16 cellular contexts compared by ENCODE assay signal in the genomic region with DNA sequence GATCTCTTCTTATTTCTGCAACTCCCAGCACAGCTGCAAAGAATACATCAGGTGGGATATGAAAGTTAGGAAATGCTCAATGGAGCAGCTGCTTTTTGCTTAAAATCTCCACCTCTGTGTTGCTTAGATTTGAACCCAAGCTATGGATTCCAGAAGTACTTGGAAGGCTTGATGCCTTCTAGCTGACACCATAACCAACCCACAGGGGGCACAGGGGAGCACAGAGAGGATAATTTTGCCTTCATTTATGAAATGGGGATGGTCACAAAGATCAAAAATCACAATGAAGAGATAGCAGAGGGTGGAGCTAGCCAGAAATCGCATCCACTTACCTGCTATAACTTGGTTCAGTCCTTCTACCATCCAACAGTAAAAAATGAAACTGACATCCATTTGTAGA.
DNase-seq lines count a peak whose midpoint lies in the region; ATAC-seq and TF ChIP-seq lines count a peak whose summit lies in the region.
"Had no signal": no experiment of that assay in that cellular context is flagged by ENCODE, and none has a peak within 500 bp of the region (broad histone marks: within the 10 kb centered on the region; RNA-seq: fewer than 3 reads in every experiment).

No MANE protein-coding gene starts in this region.

- no TSS peak for BruUV-seq in A673 (replicated peaks; lab: Mats Ljungman, UMichigan)

- peak; percentile 54 for TF ChIP-seq CTCF in A673 (conservative IDR thresholded peaks at IDR 0.05; ENCODE audit: low read depth, low read length)
- TF ChIP-seq CTCF in GM12874 (IDR thresholded peaks at IDR 0.05; ENCODE audit: insufficient read depth, low read depth, low read length): peak; percentile 23; the same call in 1 of the 2 replicates
- TF ChIP-seq CTCF in RWPE2 (IDR thresholded peaks at IDR 0.05; ENCODE audit: poor library complexity, severe bottlenecking): peak; percentile 21
- peak; percentile 35 for TF ChIP-seq CTCF in fibroblast of the aortic adventitia (IDR thresholded peaks at IDR 0.05; ENCODE audit: insufficient read depth, low read length)

- no peaks in the 10 kb centered on the region for H3K9me3 ChIP-seq in A673 (ENCODE audit: low read depth, low read length, poor library complexity, severe bottlenecking)
- no peaks in the 10 kb centered on the region for H3K9me3 ChIP-seq in RWPE2 (ENCODE audit: severe bottlenecking)
- H3K9me3 ChIP-seq: BLaER1, prostate gland had no signal

- H3K27me3 ChIP-seq in A673 (replicated peaks; ENCODE audit: insufficient read depth, low read depth, low read length, poor library complexity) (no peaks in the 10 kb centered on the region), RWPE2 (ENCODE audit: insufficient read depth, poor library complexity, severe bottlenecking) (no peaks in the 10 kb centered on the region)
- H3K27me3 ChIP-seq: BLaER1 had no signal

- H3K4me1 ChIP-seq in A673 (ENCODE audit: insufficient read depth, low read length, poor library complexity, severe bottlenecking) (no peaks in the 10 kb centered on the region), RWPE2 (ENCODE audit: insufficient read depth, poor library complexity, severe bottlenecking) (no peaks in the 10 kb centered on the region)
- H3K4me1 ChIP-seq: prostate gland had no signal

- no peak for DNase-seq in A673 (ENCODE audit: low spot score)
- no peak for DNase-seq in RWPE2 (ENCODE audit: low spot score)
- no peak for DNase-seq in fibroblast of the aortic adventitia (ENCODE audit: low read depth)
- no peak for DNase-seq in occipital lobe (lab: John Stamatoyannopoulos, UW)
- DNase-seq in cortex of kidney (lab: John Stamatoyannopoulos, UW): no peak
- DNase-seq: amniotic stem cell; effector memory CD8-positive, alpha-beta T cell; NCI-H510A treated with DMSO at 0.1 percent for 48 hours; stimulated activated CD4-positive, alpha-beta T cell treated with anti-CD3 and anti-CD28 coated beads, Interleukin-2, amount 100 ng/mL, for 24 hours had no signal

- H3K27ac ChIP-seq in A673 (ENCODE audit: low read depth, low read length, poor library complexity, severe bottlenecking) (no peak overlapping the region), RWPE2 (ENCODE audit: poor library complexity, severe bottlenecking) (no peak overlapping the region)
- H3K27ac ChIP-seq: BLaER1, prostate gland, VCaP had no signal

- CTCF ChIA-PET in A673 (lab: Charles Lee): interaction anchor here (0.6 kb wide), 1 partner anchor 231 kb away, joined by 3 read pairs; no protein-coding TSS in a partner anchor

- ATAC-seq in RWPE2 (ENCODE audit: low read depth) (no peak; the same call in 2 of the 3 replicates), GM19351 (IDR thresholded peaks at IDR 0.05; ENCODE audit: unreplicated experiment) (no peak), GM19467 (IDR thresholded peaks at IDR 0.05; ENCODE audit: unreplicated experiment) (no peak)
- ATAC-seq: effector memory CD8-positive, alpha-beta T cell; stimulated activated effector memory CD8-positive, alpha-beta T cell treated with anti-CD3 and anti-CD28 coated beads, Interleukin-12 subunit alpha, Interleukin-12 subunit beta, amount 100 ng/mL, for 72 hours had no signal

- H3K4me3 ChIP-seq in A673 (ENCODE audit: low read depth, low read length, poor library complexity, severe bottlenecking): no peak overlapping the region
- no peak overlapping the region for H3K4me3 ChIP-seq in RWPE2 (ENCODE audit: severe bottlenecking)
- no peak overlapping the region for H3K4me3 ChIP-seq in fibroblast of the aortic adventitia (ENCODE audit: low read depth, low read length)
- H3K4me3 ChIP-seq: BLaER1, prostate gland had no signal

- POLR2A ChIA-PET in A673 (lab: Charles Lee; ENCODE audit: low non-redundant PET): no interaction called here

- H3K36me3 ChIP-seq in A673 (ENCODE audit: insufficient read depth, low read length, poor library complexity, severe bottlenecking): no peaks in the 10 kb centered on the region
- 0 out of 2 replicates have a peak, but pooled peaks cover 4% of the 10 kb centered on the region for H3K36me3 ChIP-seq in RWPE2 (ENCODE audit: low read depth)
- H3K36me3 ChIP-seq: BLaER1, prostate gland had no signal

- intact Hi-C loops in A673 (cut with micrococcal nuclease; ENCODE audit: unreplicated experiment): no loop called here
